Comparison of ENCODE assay signal across 34 cellular contexts in genomic region chr4:44545781-44546180, GRCh38.
DNase-seq lines count a peak whose midpoint lies in the region; ATAC-seq, FAIRE-seq and TF ChIP-seq lines count a peak whose summit lies in the region.
"Had no signal": no experiment of that assay in that cellular context is flagged by ENCODE, and none has a peak within 500 bp of the region (broad histone marks: within the 10 kb centered on the region; RNA-seq: fewer than 3 reads in every experiment).

No MANE protein-coding gene starts in this region.

- H3K23ac ChIP-seq in IMR-90 (ENCODE audit: low read depth, low read length) = no peak overlapping the region

- no peak overlapping the region for H3K56ac ChIP-seq in IMR-90 (ENCODE audit: extremely low read depth, insufficient read depth, low read length)

- ATAC-seq in HepG2 (no peak), right lobe of liver (no peak), A549 (no peak), IMR-90 (ENCODE audit: low read depth) (no peak), K562 (no peak)
- ATAC-seq: CD8-positive, alpha-beta T cell had no signal

- H3K36me3 ChIP-seq in HepG2 (replicated peaks in 1 of 2; ENCODE audit: control insufficient read depth in 1 of 2, insufficient read depth in 2 of 2, low read length in 2 of 2) = no peaks in the 10 kb centered on the region
- no peaks in the 10 kb centered on the region for H3K36me3 ChIP-seq in right lobe of liver
- no peaks in the 10 kb centered on the region for H3K36me3 ChIP-seq in IMR-90 (ENCODE audit: control insufficient read depth, insufficient read depth, low read length)
- H3K36me3 ChIP-seq in K562 (ENCODE audit: control insufficient read depth, insufficient read depth, low read length) = no peaks in the 10 kb centered on the region
- H3K36me3 ChIP-seq: BE2C; BLaER1; BLaER1 treated with 17β-estradiol and CSF1 and Interleukin-3, amounts not matched to agents 10 nM and 100 nM had no signal

- no peak overlapping the region for H2AK5ac ChIP-seq in IMR-90 (ENCODE audit: low read depth, low read length)

- no peak for TF ChIP-seq POLR2A in HepG2 (IDR thresholded peaks at IDR 0.05; ENCODE audit: insufficient read depth in 1 of 2, low read depth in 2 of 2, low read length in 2 of 2)
- no peak for TF ChIP-seq POLR2A in right lobe of liver (IDR thresholded peaks at IDR 0.05)
- TF ChIP-seq POLR2A in A549 (IDR thresholded peaks at IDR 0.05; ENCODE audit: low read length) = no peak
- no peak for TF ChIP-seq POLR2A in IMR-90 (IDR thresholded peaks at IDR 0.05; ENCODE audit: low read depth, low read length)
- TF ChIP-seq POLR2A in K562 (conservative IDR thresholded peaks at IDR 0.05) = no peak

- DNase-seq in HepG2 (ENCODE audit: low spot score) = no peak
- no peak for DNase-seq in right lobe of liver
- no peak for DNase-seq in A549 (ENCODE audit: low read depth in 1 of 2, low spot score in 1 of 2)
- DNase-seq in IMR-90 = no peak
- DNase-seq in K562 (ENCODE audit: extremely low read depth in 1 of 4, low spot score in 3 of 4) = no peak
- no peak for DNase-seq in SIG-M5 (lab: John Stamatoyannopoulos, UW)
- DNase-seq in NCI-H1436 treated with DMSO at 0.1 percent for 48 hours (lab: John Stamatoyannopoulos, UW) = no peak
- no peak for DNase-seq in CD1c-positive myeloid dendritic cell (ENCODE audit: extremely low spot score)
- DNase-seq: 8988T; ACHN; AML-193; BE2C; C1 segment of cervical spinal cord; Caco-2; Calu3; CD4-positive, alpha-beta memory T cell; CD4-positive, alpha-beta T cell; CD4-positive, CD25-positive, alpha-beta regulatory T cell; CD8-positive, alpha-beta memory T cell; CD8-positive, alpha-beta T cell; COR-L47; DMS 273 treated with DMSO at 0.1 percent for 48 hours; DMS153; DMS53; DMS79; DMS79 treated with DMSO at 0.1 percent for 48 hours; DND-41; EL had no signal

- no peak overlapping the region for H4K91ac ChIP-seq in IMR-90 (ENCODE audit: insufficient read depth, low read depth, low read length)

- H4K8ac ChIP-seq in IMR-90 (ENCODE audit: low read depth in 2 of 2, low read length in 2 of 2) = no peak overlapping the region

- H3K9me1 ChIP-seq in IMR-90 (ENCODE audit: insufficient read depth, low read length) = no peaks in the 10 kb centered on the region
- H3K9me1 ChIP-seq in K562 (ENCODE audit: control insufficient read depth, insufficient read depth, low read length) = no peaks in the 10 kb centered on the region

- dilution Hi-C loops in IMR-90 (cut with HindIII; ENCODE audit: low sequenced_read_pairs, unreplicated experiment) = no loop called here

- H3K27ac ChIP-seq in HepG2 (ENCODE audit: extremely low read length, insufficient read depth, low read length) (no peak overlapping the region), right lobe of liver (no peak overlapping the region), A549 (no peak overlapping the region), IMR-90 (ENCODE audit: insufficient read depth, low read length) (no peak overlapping the region), K562 (ENCODE audit: extremely low read depth, low read depth, low read length) (no peak overlapping the region)
- H3K27ac ChIP-seq: 22Rv1; BLaER1; BLaER1 treated with 17β-estradiol and CSF1 and Interleukin-3, amounts not matched to agents 10 nM and 100 nM; C4-2B had no signal

- H3K79me1 ChIP-seq in IMR-90 (ENCODE audit: low read depth in 1 of 2, low read length in 2 of 2) = no peaks in the 10 kb centered on the region

- H3K4me3 ChIP-seq in HepG2 (replicated peaks in 1 of 3; ENCODE audit: insufficient read depth in 1 of 3, low read depth in 2 of 3, low read length in 3 of 3) = no peak overlapping the region
- no peak overlapping the region for H3K4me3 ChIP-seq in right lobe of liver
- H3K4me3 ChIP-seq in A549 = no peak overlapping the region
- no peak overlapping the region for H3K4me3 ChIP-seq in IMR-90 (ENCODE audit: insufficient read depth, low read depth, low read length)
- no peak overlapping the region for H3K4me3 ChIP-seq in K562
- H3K4me3 ChIP-seq: BLaER1; BLaER1 treated with 17β-estradiol and CSF1 and Interleukin-3, amounts not matched to agents 10 nM and 100 nM had no signal

- H3K4me2 ChIP-seq in HepG2 (ENCODE audit: low read depth, low read length) = no peak overlapping the region
- no peak overlapping the region for H3K4me2 ChIP-seq in A549
- H3K4me2 ChIP-seq in IMR-90 (ENCODE audit: low read depth, low read length) = no peak overlapping the region
- no peak overlapping the region for H3K4me2 ChIP-seq in K562 (ENCODE audit: insufficient read depth, low read length)
- H3K4me2 ChIP-seq: BLaER1; BLaER1 treated with 17β-estradiol and CSF1 and Interleukin-3, amounts not matched to agents 10 nM and 100 nM had no signal

- no peak overlapping the region for H4K5ac ChIP-seq in IMR-90 (ENCODE audit: low read depth, low read length)

- H3K18ac ChIP-seq in IMR-90 (ENCODE audit: low read depth, low read length) = no peak overlapping the region

- H2AFZ ChIP-seq in HepG2 (ENCODE audit: low read length) = no peak overlapping the region
- no peak overlapping the region for H2AFZ ChIP-seq in IMR-90 (replicated peaks; ENCODE audit: low read length, poor library complexity)
- H2AFZ ChIP-seq in K562 (ENCODE audit: low read depth, low read length) = no peak overlapping the region

- H3K9ac ChIP-seq in HepG2 (ENCODE audit: insufficient read depth, low read depth, low read length) (no peak overlapping the region), IMR-90 (ENCODE audit: low read depth, low read length) (no peak overlapping the region), K562 (ENCODE audit: insufficient read depth in 1 of 2, low read depth in 2 of 2, low read length in 2 of 2) (no peak overlapping the region)
- H3K9ac ChIP-seq: BLaER1; BLaER1 treated with 17β-estradiol and CSF1 and Interleukin-3, amounts not matched to agents 10 nM and 100 nM had no signal

- TF ChIP-seq EP300 in HepG2 (IDR thresholded peaks at IDR 0.05; ENCODE audit: low read depth in 2 of 2, low read length in 2 of 2) (no peak), HepG2 (CRISPR knock-in tag; IDR thresholded peaks at IDR 0.05; ENCODE audit: borderline replicate concordance) (no peak), A549 (IDR thresholded peaks at IDR 0.05) (no peak), K562 (IDR thresholded peaks at IDR 0.05; ENCODE audit: low read length) (no peak)

- no peaks in the 10 kb centered on the region for H3K79me2 ChIP-seq in HepG2 (ENCODE audit: insufficient read depth, low read length)
- no peaks in the 10 kb centered on the region for H3K79me2 ChIP-seq in K562 (ENCODE audit: control insufficient read depth, insufficient read depth, low read length)

- BruUV-seq in HepG2 (replicated peaks; lab: Mats Ljungman, UMichigan) (no TSS peak), IMR-90 (replicated peaks; lab: Mats Ljungman, UMichigan) (no TSS peak), K562 (replicated peaks; lab: Mats Ljungman, UMichigan) (no TSS peak)

- H3K4me1 ChIP-seq in HepG2 (ENCODE audit: insufficient read depth, low read length) (no peaks in the 10 kb centered on the region), right lobe of liver (no peaks in the 10 kb centered on the region), A549 (no peaks in the 10 kb centered on the region), IMR-90 (ENCODE audit: control insufficient read depth, insufficient read depth, low read length) (no peaks in the 10 kb centered on the region), K562 (replicated peaks in 1 of 2; ENCODE audit: control insufficient read depth in 2 of 2, insufficient read depth in 2 of 2, low read length in 2 of 2) (no peaks in the 10 kb centered on the region)
- H3K4me1 ChIP-seq: BE2C; BLaER1; BLaER1 treated with 17β-estradiol and CSF1 and Interleukin-3, amounts not matched to agents 10 nM and 100 nM; Caco-2 had no signal

- TF ChIP-seq RAD21 in HepG2 (CRISPR knock-in tag; IDR thresholded peaks at IDR 0.05) = no peak
- no peak for TF ChIP-seq RAD21 in A549 (conservative IDR thresholded peaks at IDR 0.05 in 1 of 2, IDR thresholded peaks at IDR 0.05 in 1 of 2)
- TF ChIP-seq RAD21 in IMR-90 (IDR thresholded peaks at IDR 0.05; ENCODE audit: low read length) = no peak
- no peak for TF ChIP-seq RAD21 in K562 (CRISPR knock-in tag; conservative IDR thresholded peaks at IDR 0.05 in 1 of 2, IDR thresholded peaks at IDR 0.05 in 1 of 2)

- no peaks in the 10 kb centered on the region for H4K20me1 ChIP-seq in HepG2 (ENCODE audit: insufficient read depth, low read length)
- H4K20me1 ChIP-seq in IMR-90 (ENCODE audit: insufficient read depth, low read length) = no peaks in the 10 kb centered on the region
- H4K20me1 ChIP-seq in K562 (replicated peaks; ENCODE audit: control insufficient read depth, insufficient read depth, low read length) = no peaks in the 10 kb centered on the region
- H4K20me1 ChIP-seq: BLaER1; BLaER1 treated with 17β-estradiol and CSF1 and Interleukin-3, amounts not matched to agents 10 nM and 100 nM had no signal

- TF ChIP-seq CTCF in HepG2 (CRISPR knock-in tag; IDR thresholded peaks at IDR 0.05) (no peak), right lobe of liver (IDR thresholded peaks at IDR 0.05) (no peak), A549 (IDR thresholded peaks at IDR 0.05) (no peak), IMR-90 (conservative IDR thresholded peaks at IDR 0.05; ENCODE audit: low read depth, low read length) (no peak), K562 (IDR thresholded peaks at IDR 0.05 in 2 of 3, conservative IDR thresholded peaks at IDR 0.05 in 1 of 3; ENCODE audit: insufficient read depth in 2 of 3, low read depth in 1 of 3, low read length in 3 of 3) (no peak)

- FAIRE-seq in HepG2 (lab: Jason Lieb, UNC) = no peak
- FAIRE-seq in A549 (lab: Jason Lieb, UNC) = no peak
- no peak for FAIRE-seq in K562 (lab: Jason Lieb, UNC)
- FAIRE-seq: A204.1, D721Med had no signal

- no peak overlapping the region for H3K4ac ChIP-seq in IMR-90 (ENCODE audit: low read depth, low read length)

- CTCF ChIA-PET in HepG2 (lab: Yijun Ruan, JAX; ENCODE audit: low intra/inter-chr PET ratio, low total read pairs) = no interaction called here
- CTCF ChIA-PET in A549 (lab: Yijun Ruan, JAX) = no interaction called here
- CTCF ChIA-PET in IMR-90 (lab: Yijun Ruan, JAX) = no interaction called here
- CTCF ChIA-PET in K562 (lab: Yijun Ruan, JAX; ENCODE audit: low intra/inter-chr PET ratio) = no interaction called here

- H2BK120ac ChIP-seq in IMR-90 (ENCODE audit: low read depth, low read length) = no peak overlapping the region

- no peak overlapping the region for H2BK20ac ChIP-seq in IMR-90 (ENCODE audit: low read depth, low read length)

- no peak overlapping the region for H2AK9ac ChIP-seq in IMR-90 (replicated peaks; ENCODE audit: low read depth, low read length, poor library complexity)

- 0% methylated on average over 2 of the region's 2 CpGs for WGBS in HepG2 (ENCODE audit: low lambda C conversion rate)
- WGBS in right lobe of liver (ENCODE audit: insufficient coverage, low coverage, low lambda C conversion rate, missing lambda C conversion rate) = 43% methylated on average over 2 of the region's 2 CpGs
- WGBS in A549 (ENCODE audit: missing lambda C conversion rate) = 24% methylated on average over 2 of the region's 2 CpGs
- no CpG with 5 or more reads among the region's 2 CpGs for WGBS in IMR-90 (ENCODE audit: extremely low coverage in 2 of 2, insufficient read length in 1 of 2), 2 experiments
- 0% methylated on average over 2 of the region's 2 CpGs for WGBS in K562 (ENCODE audit: insufficient coverage, low coverage, missing lambda C conversion rate)

- no peak overlapping the region for H3K14ac ChIP-seq in IMR-90 (replicated peaks; ENCODE audit: low read depth, low read length)

- in situ Hi-C loops in HepG2 (cut with HindIII; ENCODE audit: extremely low pct_ligation_motif_present, low pct_unique_long_range_greater_than_20kb) = no loop called here
- in situ Hi-C loops in IMR-90 (cut with MboI; ENCODE audit: low sequenced_read_pairs) = no loop called here
- in situ Hi-C loops in K562 (cut with MboI) = no loop called here

- no peak overlapping the region for H2BK5ac ChIP-seq in IMR-90 (ENCODE audit: low read depth, low read length, poor library complexity, severe bottlenecking)

- H3K27me3 ChIP-seq in HepG2 (ENCODE audit: control insufficient read depth in 1 of 2, insufficient read depth in 2 of 2, low read length in 2 of 2) = no peaks in the 10 kb centered on the region
- no peaks in the 10 kb centered on the region for H3K27me3 ChIP-seq in right lobe of liver
- H3K27me3 ChIP-seq in IMR-90 (ENCODE audit: control insufficient read depth, insufficient read depth, low read length) = no peaks in the 10 kb centered on the region
- no peaks in the 10 kb centered on the region for H3K27me3 ChIP-seq in K562 (ENCODE audit: control insufficient read depth in 2 of 2, insufficient read depth in 2 of 2, low read length in 2 of 2)
- H3K27me3 ChIP-seq: BE2C; BLaER1; BLaER1 treated with 17β-estradiol and CSF1 and Interleukin-3, amounts not matched to agents 10 nM and 100 nM had no signal

- H3K9me3 ChIP-seq in HepG2 (ENCODE audit: low read length) = no peaks in the 10 kb centered on the region
- no peaks in the 10 kb centered on the region for H3K9me3 ChIP-seq in right lobe of liver
- H3K9me3 ChIP-seq in A549 = no peaks in the 10 kb centered on the region
- H3K9me3 ChIP-seq in IMR-90 (ENCODE audit: control insufficient read depth, insufficient read depth, low read length) = peaks cover 4% of the 10 kb centered on the region
- no peaks in the 10 kb centered on the region for H3K9me3 ChIP-seq in K562 (replicated peaks; ENCODE audit: control insufficient read depth, insufficient read depth, low read depth, low read length)
- H3K9me3 ChIP-seq: BE2C; BLaER1; BLaER1 treated with 17β-estradiol and CSF1 and Interleukin-3, amounts not matched to agents 10 nM and 100 nM; Caco-2 had no signal

- intact Hi-C loops in HepG2 (cut with micrococcal nuclease; ENCODE audit: unreplicated experiment) (no loop called here), right lobe of liver (cut with DNase I) (no loop called here), IMR-90 (cut with micrococcal nuclease) (no loop called here), K562 (cut with micrococcal nuclease) (no loop called here)

- no peak overlapping the region for H2BK15ac ChIP-seq in IMR-90 (ENCODE audit: low read depth, low read length)

- POLR2A ChIA-PET in HepG2 (lab: Yijun Ruan, JAX) (no interaction called here), A549 (lab: Yijun Ruan, JAX) (no interaction called here), IMR-90 (lab: Charles Lee; ENCODE audit: unreplicated experiment) (no interaction called here), K562 (lab: Yijun Ruan, JAX) (no interaction called here)

Comparison
In these comparisons a context has a peak if more than half of its experiments do, and no peak if none do; other contexts are left out.
1. Of the 241 proteins assayed by ChIP-seq in both HepG2 and K562: peak only in HepG2: MAFF and MAFK; only in K562: MAFG; in both: none; in neither: 238.